In genomic region chr1:48221122-48221521, GRCh38 we compare ENCODE assay signal across 20 cellular contexts. TPM values are rescaled to one million over a fixed set of nuclear protein-coding genes. Genes with fewer than 3 reads are reported as not detected.
DNase-seq lines count a peak whose midpoint lies in the region; ATAC-seq and TF ChIP-seq lines count a peak whose summit lies in the region.
"Had no signal": no experiment of that assay in that cellular context is flagged by ENCODE, and none has a peak within 500 bp of the region (broad histone marks: within the 10 kb centered on the region; RNA-seq: fewer than 3 reads in every experiment).

No MANE protein-coding gene starts in this region.

- no peak overlapping the region for H4K5ac ChIP-seq in mesendoderm (ENCODE audit: low read length)

- H3K23ac ChIP-seq in mesendoderm (ENCODE audit: low read length), result no peak overlapping the region

- no peaks in the 10 kb centered on the region for H3K79me1 ChIP-seq in mesendoderm (ENCODE audit: low read length)

- no peak overlapping the region for H2BK120ac ChIP-seq in mesendoderm (ENCODE audit: low read depth, low read length)

- H3K36me3 ChIP-seq in mammary epithelial cell (ENCODE audit: insufficient read depth, low read length) (no peaks in the 10 kb centered on the region), mesendoderm (ENCODE audit: control insufficient read depth, insufficient read depth, low read length) (no peaks in the 10 kb centered on the region)
- H3K36me3 ChIP-seq: BLaER1 treated with 17β-estradiol and CSF1 and Interleukin-3, amounts not matched to agents 10 nM and 100 nM had no signal

- H3K27ac Mint-ChIP-seq in MCF 10A (ENCODE audit: low read depth, unreplicated experiment) (peak overlapping the region; percentile 26), T-helper 17 cell (no peak overlapping the region)
- H3K27ac Mint-ChIP-seq: B cell; CD4-positive, alpha-beta T cell; CD8-positive, alpha-beta T cell had no signal

- DNase-seq in MCF 10A (ENCODE audit: unreplicated experiment) (no peak), mammary epithelial cell (no peak), T-helper 17 cell (no peak), mesendoderm (no peak), NCI-H510A treated with DMSO at 0.1 percent for 48 hours (lab: John Stamatoyannopoulos, UW) (no peak)
- no peak for DNase-seq in activated CD4-positive, CD25-positive, alpha-beta regulatory T cell treated with anti-CD3 and anti-CD28 coated beads, Interleukin-2, amount 50 U/mL, for 72 hours
- DNase-seq: AML-193; Caco-2; Calu3; CD4-positive, alpha-beta T cell; CD8-positive, alpha-beta T cell; DMS79 treated with DMSO at 0.1 percent for 48 hours; GF-D8 had no signal

- no peak overlapping the region for H2BK5ac ChIP-seq in mesendoderm (ENCODE audit: low read length)

- no TSS peak for BruUV-seq in MCF 10A (replicated peaks; lab: Mats Ljungman, UMichigan)
- BruUV-seq in mammary epithelial cell (replicated peaks; lab: Mats Ljungman, UMichigan), result no TSS peak

- intact Hi-C loops in MCF 10A (cut with micrococcal nuclease) (no loop called here), mammary epithelial cell (cut with micrococcal nuclease) (no loop called here)

- no peak overlapping the region for H3K4me2 ChIP-seq in mammary epithelial cell (ENCODE audit: insufficient read depth, low read depth, low read length)
- no peak overlapping the region for H3K4me2 ChIP-seq in mesendoderm (ENCODE audit: low read length)
- H3K4me2 ChIP-seq: A549; BLaER1 treated with 17β-estradiol and CSF1 and Interleukin-3, amounts not matched to agents 10 nM and 100 nM had no signal

- H2BK15ac ChIP-seq in mesendoderm (replicated peaks; ENCODE audit: low read depth), result no peak overlapping the region

- H3K4me3 Mint-ChIP-seq in MCF 10A (ENCODE audit: unreplicated experiment) (no peak overlapping the region), T-helper 17 cell (peak overlapping the region; percentile 7)
- H3K4me3 Mint-ChIP-seq: B cell; CD4-positive, alpha-beta T cell; CD8-positive, alpha-beta T cell had no signal

- 0% methylated on average over 1 of the region's 3 CpGs for WGBS in mammary epithelial cell (ENCODE audit: low coverage, missing lambda C conversion rate)
- no CpG with 5 or more reads among the region's 3 CpGs for WGBS in mesendoderm (ENCODE audit: extremely low coverage, insufficient coverage, low lambda C conversion rate)

- no peaks in the 10 kb centered on the region for H3K4me1 ChIP-seq in mammary epithelial cell (ENCODE audit: insufficient read depth, low read length)
- peaks cover 3% of the 10 kb centered on the region for H3K4me1 ChIP-seq in mesendoderm (ENCODE audit: control insufficient read depth, low read depth, low read length)
- H3K4me1 ChIP-seq: A549 had no signal

- in situ Hi-C loops in mammary epithelial cell (cut with MboI; ENCODE audit: low sequenced_read_pairs in 2 of 2), result loop anchor here in 1 of 2 donors (25.0 kb wide), 1 partner anchor 459 kb away; no protein-coding TSS in a partner anchor

- H3K9me3 ChIP-seq in mammary epithelial cell (replicated peaks; ENCODE audit: insufficient read depth, low read length), result no peaks in the 10 kb centered on the region
- no peaks in the 10 kb centered on the region for H3K9me3 ChIP-seq in T-helper 17 cell (ENCODE audit: control insufficient read depth, low read length, poor library complexity, severe bottlenecking)
- H3K9me3 ChIP-seq: A549; BLaER1 treated with 17β-estradiol and CSF1 and Interleukin-3, amounts not matched to agents 10 nM and 100 nM; Caco-2 had no signal

- H3K9me3 Mint-ChIP-seq in MCF 10A (ENCODE audit: unreplicated experiment), result no peaks in the 10 kb centered on the region
- H3K9me3 Mint-ChIP-seq: CD4-positive, alpha-beta T cell; CD8-positive, alpha-beta T cell had no signal

- H3K18ac ChIP-seq in mesendoderm (ENCODE audit: low read length), result peak overlapping the region; percentile 35

- H3K36me3 Mint-ChIP-seq in MCF 10A (ENCODE audit: insufficient read depth, unreplicated experiment) (no peaks in the 10 kb centered on the region), T-helper 17 cell (ENCODE audit: low read depth) (peaks cover 4% of the 10 kb centered on the region)
- H3K36me3 Mint-ChIP-seq: CD8-positive, alpha-beta T cell had no signal

- no peaks in the 10 kb centered on the region for H4K20me1 ChIP-seq in mammary epithelial cell (ENCODE audit: insufficient read depth, low read length)
- H4K20me1 ChIP-seq: BLaER1 treated with 17β-estradiol and CSF1 and Interleukin-3, amounts not matched to agents 10 nM and 100 nM had no signal

- no peak overlapping the region for H3K9ac ChIP-seq in mammary epithelial cell (ENCODE audit: insufficient read depth, low read length)
- H3K9ac ChIP-seq in mesendoderm (ENCODE audit: low read length), result no peak overlapping the region
- H3K9ac ChIP-seq: BLaER1 treated with 17β-estradiol and CSF1 and Interleukin-3, amounts not matched to agents 10 nM and 100 nM had no signal

- no peaks in the 10 kb centered on the region for H3K27me3 ChIP-seq in mammary epithelial cell (ENCODE audit: insufficient read depth, low read length)
- no peaks in the 10 kb centered on the region for H3K27me3 ChIP-seq in mesendoderm (ENCODE audit: insufficient read depth, low read length, poor library complexity)
- H3K27me3 ChIP-seq: BLaER1 treated with 17β-estradiol and CSF1 and Interleukin-3, amounts not matched to agents 10 nM and 100 nM had no signal

- POLR2A ChIA-PET in MCF 10A (lab: Yijun Ruan, JAX), result interaction anchor here (1.5 kb wide), 1 partner anchor 18 kb away, joined by 3 read pairs; no protein-coding TSS in a partner anchor

- no peak overlapping the region for H2AFZ ChIP-seq in mammary epithelial cell (ENCODE audit: low read depth, low read length)

- dilution Hi-C loops in mammary epithelial cell (cut with HindIII; ENCODE audit: low sequenced_read_pairs), result no loop called here

- H3K79me2 ChIP-seq in mammary epithelial cell (ENCODE audit: insufficient read depth, low read length) (no peaks in the 10 kb centered on the region), mesendoderm (ENCODE audit: control insufficient read depth, insufficient read depth, low read length) (no peaks in the 10 kb centered on the region)

- H2AK5ac ChIP-seq in mesendoderm (ENCODE audit: low read length), result peak overlapping the region; percentile 9

- H3K27ac ChIP-seq in mammary epithelial cell (ENCODE audit: insufficient read depth, low read depth, low read length), result no peak overlapping the region
- no peak overlapping the region for H3K27ac ChIP-seq in mesendoderm (ENCODE audit: low read depth, low read length)
- H3K27ac ChIP-seq: 22Rv1; A549; BLaER1 treated with 17β-estradiol and CSF1 and Interleukin-3, amounts not matched to agents 10 nM and 100 nM; C4-2B had no signal

- no peak overlapping the region for H3K4ac ChIP-seq in mesendoderm (ENCODE audit: low read depth, low read length)

- TF ChIP-seq CTCF in MCF 10A (IDR thresholded peaks at IDR 0.05; ENCODE audit: unreplicated experiment) (no peak), mammary epithelial cell (conservative IDR thresholded peaks at IDR 0.05 in 1 of 2, IDR thresholded peaks at IDR 0.05 in 1 of 2; ENCODE audit: extremely low read depth in 1 of 2, insufficient read depth in 1 of 2, low read depth in 1 of 2, low read length in 2 of 2) (no peak)

- H3K27me3 Mint-ChIP-seq in MCF 10A (ENCODE audit: insufficient read depth, unreplicated experiment) (no peaks in the 10 kb centered on the region), T-helper 17 cell (peaks cover 23% of the 10 kb centered on the region)
- H3K27me3 Mint-ChIP-seq: CD4-positive, alpha-beta T cell had no signal

- CTCF ChIA-PET in MCF 10A (lab: Yijun Ruan, JAX), result interaction anchor here (0.8 to 3.1 kb wide), 3 partner anchors 16 to 181 kb away, joined by 4 to 16 read pairs (median 4); no protein-coding TSS in a partner anchor
- CTCF ChIA-PET in mammary epithelial cell (lab: Charles Lee; ENCODE audit: low non-redundant PET), result no interaction called here

- H3K56ac ChIP-seq in mesendoderm (ENCODE audit: low read length), result no peak overlapping the region

- H3K4me3 ChIP-seq in mammary epithelial cell (replicated peaks in 1 of 3; ENCODE audit: insufficient read depth in 1 of 3, low read depth in 2 of 3, low read length in 3 of 3), result no peak overlapping the region
- no peak overlapping the region for H3K4me3 ChIP-seq in mesendoderm (ENCODE audit: low read length)
- H3K4me3 ChIP-seq: A549; BLaER1 treated with 17β-estradiol and CSF1 and Interleukin-3, amounts not matched to agents 10 nM and 100 nM had no signal

- ATAC-seq in T-helper 17 cell, result no peak
- ATAC-seq: A549; CD8-positive, alpha-beta T cell had no signal

- H3K4me1 Mint-ChIP-seq in MCF 10A (ENCODE audit: insufficient read depth, unreplicated experiment) (peaks cover 13% of the 10 kb centered on the region), T-helper 17 cell (peaks cover 4% of the 10 kb centered on the region)
- H3K4me1 Mint-ChIP-seq: B cell had no signal

- no peak overlapping the region for H4K8ac ChIP-seq in mesendoderm (ENCODE audit: low read depth, low read length)

RNA-seq across cellular contexts. Expression of gene SLC5A9, which starts 1.4 kb away (rescaled TPM):
- not detected in 2 replicates for total RNA-seq in MCF 10A (2022)
- not detected for total RNA-seq in mammary epithelial cell
- polyA plus RNA-seq in mammary epithelial cell, result not detected
- not detected for polyA minus RNA-seq in mammary epithelial cell
- not detected for total RNA-seq in T-helper 17 cell
- 1.2 TPM for polyA plus RNA-seq in mesendoderm (2013, experiment 1 of 2)
- polyA plus RNA-seq in mesendoderm (2013, experiment 2 of 2), result 1.0 TPM
- total RNA-seq: A172; B cell; CD4-positive, alpha-beta T cell; CD8-positive, alpha-beta T cell had no signal
- polyA plus RNA-seq: BJ had no signal
